ENCODE assay signal across 16 cellular contexts in the genomic region with DNA sequence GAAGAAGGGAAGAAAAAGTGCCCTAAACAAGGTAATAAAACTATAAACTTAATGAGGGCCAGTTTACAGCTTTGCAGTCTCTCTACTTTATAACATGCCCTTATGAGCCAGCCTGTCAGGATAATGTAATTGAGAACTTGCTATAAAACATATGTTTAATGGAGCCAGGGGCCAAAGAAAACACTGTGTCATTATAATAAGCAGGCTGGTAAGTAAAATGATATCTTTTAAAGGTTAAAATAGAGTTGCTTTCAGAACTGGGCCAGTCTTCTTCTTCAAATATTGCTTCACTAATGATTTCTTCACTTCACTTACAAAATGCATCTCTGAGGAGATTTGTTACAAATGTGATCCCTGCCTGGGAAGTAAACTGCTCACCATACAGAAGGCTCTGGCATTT.
A peak's percentile ranks its signal among the peaks of the same experiment; 100 is the strongest.
DNase-seq lines count a peak whose midpoint lies in the region; ATAC-seq and TF ChIP-seq lines count a peak whose summit lies in the region.
"Had no signal": no experiment of that assay in that cellular context is flagged by ENCODE, and none has a peak within 500 bp of the region (broad histone marks: within the 10 kb centered on the region; RNA-seq: fewer than 3 reads in every experiment).

No MANE protein-coding gene starts in this region.

- ATAC-seq in sciatic nerve, result peak; percentile 66
- ATAC-seq: body of pancreas; foreskin keratinocyte; lower lobe of right lung; naive thymus-derived CD4-positive, alpha-beta T cell; Right ventricle myocardium inferior had no signal

- peak overlapping the region; percentile 1 for H3K27ac Mint-ChIP-seq in chondrocyte (ENCODE audit: unreplicated experiment)
- H3K27ac Mint-ChIP-seq: naive thymus-derived CD4-positive, alpha-beta T cell had no signal

- TF ChIP-seq CTCF in chondrocyte (IDR thresholded peaks at IDR 0.05), result no peak

- no peak overlapping the region for H3K4me3 Mint-ChIP-seq in chondrocyte (ENCODE audit: unreplicated experiment)
- H3K4me3 Mint-ChIP-seq: naive thymus-derived CD4-positive, alpha-beta T cell had no signal

- intact Hi-C loops in sciatic nerve (cut with DNase I), result no loop called here

- peaks cover 23% of the 10 kb centered on the region for H3K4me1 Mint-ChIP-seq in chondrocyte (ENCODE audit: low read depth)
- H3K4me1 Mint-ChIP-seq: naive thymus-derived CD4-positive, alpha-beta T cell had no signal

- DNase-seq in EH (ENCODE audit: low read depth) (peak; percentile 60), M059J (ENCODE audit: low read depth) (peak; percentile 31), chondrocyte (ENCODE audit: low spot score) (no peak), sciatic nerve (ENCODE audit: low spot score) (no peak), HT-29 (ENCODE audit: low spot score) (no peak), DMS53 (lab: John Stamatoyannopoulos, UW) (no peak)
- DNase-seq in stimulated activated CD4-positive, alpha-beta T cell treated with anti-CD3 and anti-CD28 coated beads, Interleukin-15, amount 100 ng/mL, for 24 hours, result no peak
- DNase-seq: activated CD8-positive, alpha-beta memory T cell treated with anti-CD3 and anti-CD28 coated beads, Interleukin-2, amount 50 U/mL, for 4 hours; activated naive CD4-positive, alpha-beta T cell treated with Interleukin-2 at 50 U/mL for 16 hours; body of pancreas; DMS79; foreskin keratinocyte; lower lobe of right lung; naive thymus-derived CD4-positive, alpha-beta T cell; NCI-H2029 had no signal

- H3K27me3 Mint-ChIP-seq in chondrocyte (ENCODE audit: low read depth), result peaks cover 20% of the 10 kb centered on the region
- H3K27me3 Mint-ChIP-seq: naive thymus-derived CD4-positive, alpha-beta T cell had no signal

- no peaks in the 10 kb centered on the region for H3K36me3 Mint-ChIP-seq in chondrocyte (ENCODE audit: low read depth)
- H3K36me3 Mint-ChIP-seq: naive thymus-derived CD4-positive, alpha-beta T cell had no signal

- no peaks in the 10 kb centered on the region for H3K9me3 Mint-ChIP-seq in chondrocyte (ENCODE audit: low read depth)

Comparison
In these comparisons a context has a peak if more than half of its experiments do, and no peak if none do; other contexts are left out.
1. DNase-seq: peak in EH (single experiment) and M059J (single experiment); none in chondrocyte (single experiment), sciatic nerve (single experiment), HT-29 (single experiment), stimulated activated CD4-positive, alpha-beta T cell treated with anti-CD3 and anti-CD28 coated beads, Interleukin-15, amount 100 ng/mL, for 24 hours (single experiment) and DMS53 (single experiment).